ENCODE assay signal across 31 cellular contexts in the genomic region with DNA sequence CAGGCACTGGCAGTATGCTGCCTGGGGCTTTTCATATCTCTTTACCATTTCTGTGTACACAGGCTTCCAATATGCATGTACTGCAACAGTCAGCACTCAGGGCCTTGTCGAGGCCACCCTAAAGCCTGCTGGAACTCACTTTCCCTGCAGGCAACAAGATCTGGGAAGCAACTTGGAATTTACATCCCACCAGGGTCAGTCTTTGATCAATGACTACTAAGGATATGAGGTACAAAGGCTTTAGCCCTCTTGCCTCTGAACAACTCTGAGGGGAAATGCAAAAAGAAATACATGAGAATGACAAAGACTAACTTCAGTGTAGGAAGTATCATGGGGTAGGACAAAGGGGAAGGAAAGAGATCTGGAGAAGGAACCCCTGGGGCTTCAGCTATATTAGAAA.
DNase-seq lines count a peak whose midpoint lies in the region; FAIRE-seq and TF ChIP-seq lines count a peak whose summit lies in the region.
"Had no signal": no experiment of that assay in that cellular context is flagged by ENCODE, and none has a peak within 500 bp of the region (broad histone marks: within the 10 kb centered on the region; RNA-seq: fewer than 3 reads in every experiment).

No MANE protein-coding gene starts in this region.

- no peak for TF ChIP-seq RAD21 in H1 (IDR thresholded peaks at IDR 0.05 in 1 of 2, conservative IDR thresholded peaks at IDR 0.05 in 1 of 2; ENCODE audit: low read depth in 2 of 2, low read length in 2 of 2)

- no peak overlapping the region for H3K4me3 Mint-ChIP-seq in endothelial cell (ENCODE audit: unreplicated experiment)
- H3K4me3 Mint-ChIP-seq: B cell; CD14-positive monocyte; CD8-positive, alpha-beta memory T cell; HFFc6 had no signal

- H2BK20ac ChIP-seq in H1 (ENCODE audit: low read length), result no peak overlapping the region

- POLR2A ChIA-PET in H1 (lab: Charles Lee; ENCODE audit: partially characterized antibody), result no interaction called here

- H2AFZ ChIP-seq in H1 (ENCODE audit: low read length) (no peak overlapping the region), neuronal stem cell (ENCODE audit: low read length) (peak overlapping the region; percentile 32)
- H2AFZ ChIP-seq: PC-9 had no signal

- H3K4me3 ChIP-seq in HUES48 (ENCODE audit: low read depth, low read length) (no peak overlapping the region), H1 (ENCODE audit: extremely low read depth in 1 of 4, insufficient read depth in 2 of 4, low read depth in 3 of 4, low read length in 4 of 4) (no peak overlapping the region), iPS-18a (ENCODE audit: low read length) (peak overlapping the region; percentile 8), neuronal stem cell (ENCODE audit: low read length in 2 of 2) (no peak overlapping the region), BE2C (ENCODE audit: low read depth, low read length) (no peak overlapping the region)
- H3K4me3 ChIP-seq: HAP-1, PC-9, SJSA1 had no signal

- H3K9ac ChIP-seq in HUES48 (ENCODE audit: low read depth, low read length) (no peak overlapping the region), H1 (replicated peaks in 1 of 4; ENCODE audit: extremely low read depth in 1 of 4, low read depth in 3 of 4, low read length in 3 of 4) (no peak overlapping the region), iPS-18a (ENCODE audit: low read length) (no peak overlapping the region), neuronal stem cell (ENCODE audit: low read depth, low read length, poor library complexity) (no peak overlapping the region)

- no peak overlapping the region for H4K5ac ChIP-seq in H1 (ENCODE audit: insufficient read length, low read depth, low read length)

- H3K4ac ChIP-seq in H1 (replicated peaks; ENCODE audit: insufficient read length, low read depth, low read length) (no peak overlapping the region), neuronal stem cell (ENCODE audit: low read length) (no peak overlapping the region)

- peak overlapping the region; percentile 82 for H3K27ac ChIP-seq in HUES48 (ENCODE audit: low read depth, low read length)
- H3K27ac ChIP-seq in H1 (ENCODE audit: low read depth, low read length), result no peak overlapping the region
- no peak overlapping the region for H3K27ac ChIP-seq in iPS-18a (ENCODE audit: low read length)
- H3K27ac ChIP-seq in neuronal stem cell (replicated peaks; ENCODE audit: low read length), result no peak overlapping the region
- H3K27ac ChIP-seq: PC-9, SJSA1 had no signal

- WGBS in H1 (ENCODE audit: extremely low coverage in 1 of 2, insufficient coverage in 1 of 2, insufficient read length in 1 of 2, insufficient replicate concordance in 2 of 2, low coverage in 1 of 2, low lambda C conversion rate in 2 of 2, missing lambda C conversion rate in 1 of 2), 2 experiments, result 13% methylated on average over 1 of the region's 1 CpG; no CpG with 5 or more reads in 1 of the 2 experiments
- no CpG with 5 or more reads among the region's 1 CpG for WGBS in neuronal stem cell (ENCODE audit: extremely low coverage in 2 of 2, insufficient read length in 2 of 2, insufficient replicate concordance in 1 of 2), 2 donors

- no peaks in the 10 kb centered on the region for H3K79me1 ChIP-seq in H1 (ENCODE audit: low read depth, low read length)
- H3K79me1 ChIP-seq in neuronal stem cell (ENCODE audit: low read depth, low read length), result no peaks in the 10 kb centered on the region

- FAIRE-seq in H1 (lab: Jason Lieb, UNC), result peak; percentile 84
- FAIRE-seq: GM12891, HepG2 had no signal

- TF ChIP-seq CTCF in H1 (IDR thresholded peaks at IDR 0.05; ENCODE audit: control extremely low read depth in 1 of 3, insufficient read depth in 1 of 3, low read depth in 1 of 3, low read length in 3 of 3) (no peak), endothelial cell (IDR thresholded peaks at IDR 0.05; ENCODE audit: unreplicated experiment) (no peak), BE2C (IDR thresholded peaks at IDR 0.05; ENCODE audit: low read depth, low read length) (no peak)

- H3K36me3 ChIP-seq in HUES48 (ENCODE audit: control insufficient read depth, insufficient read depth, low read length) (no peaks in the 10 kb centered on the region), H1 (ENCODE audit: control insufficient read depth in 2 of 4, insufficient read depth in 4 of 4, low read length in 3 of 4) (no peaks in the 10 kb centered on the region), iPS-18a (ENCODE audit: control insufficient read depth, low read depth, low read length) (no peaks in the 10 kb centered on the region), neuronal stem cell (replicated peaks in 1 of 2; ENCODE audit: control insufficient read depth in 2 of 2, insufficient read depth in 2 of 2, low read length in 2 of 2) (no peaks in the 10 kb centered on the region), BE2C (no peaks in the 10 kb centered on the region)
- H3K36me3 ChIP-seq: HAP-1, SJSA1 had no signal

- H2BK12ac ChIP-seq in H1 (ENCODE audit: low read depth, low read length) (no peak overlapping the region), neuronal stem cell (ENCODE audit: low read length) (no peak overlapping the region)

- no peak for TF ChIP-seq EP300 in H1 (IDR thresholded peaks at IDR 0.05; ENCODE audit: borderline replicate concordance in 1 of 2, low read depth in 2 of 2, low read length in 2 of 2)

- H3K18ac ChIP-seq in H1 (ENCODE audit: extremely low read depth, low read length) (no peak overlapping the region), neuronal stem cell (ENCODE audit: low read length) (no peak overlapping the region)

- H3K23me2 ChIP-seq in H1 (ENCODE audit: low read depth, low read length), result no peaks in the 10 kb centered on the region

- H3K9me3 ChIP-seq in HUES48 (ENCODE audit: control insufficient read depth, insufficient read depth, low read length), result no peaks in the 10 kb centered on the region
- no peaks in the 10 kb centered on the region for H3K9me3 ChIP-seq in H1 (ENCODE audit: insufficient read depth in 2 of 2, low read depth in 1 of 2, low read length in 1 of 2)
- H3K9me3 ChIP-seq in iPS-18a (ENCODE audit: control insufficient read depth, low read depth, low read length), result no peaks in the 10 kb centered on the region
- H3K9me3 ChIP-seq in neuronal stem cell (replicated peaks in 1 of 2; ENCODE audit: control insufficient read depth in 2 of 2, insufficient read depth in 1 of 2, low read depth in 1 of 2, low read length in 2 of 2), result no peaks in the 10 kb centered on the region
- no peaks in the 10 kb centered on the region for H3K9me3 ChIP-seq in BE2C
- H3K9me3 ChIP-seq: HAP-1, SJSA1 had no signal

- H3K27me3 ChIP-seq in HUES48 (ENCODE audit: control insufficient read depth, insufficient read depth, low read length) (peaks cover 4% of the 10 kb centered on the region; the same call in 1 of the 2 replicates), H1 (replicated peaks in 1 of 4; ENCODE audit: control insufficient read depth in 3 of 4, extremely low read depth in 1 of 4, insufficient read depth in 3 of 4, low read length in 3 of 4) (no peaks in the 10 kb centered on the region), iPS-18a (ENCODE audit: control insufficient read depth, insufficient read depth, low read length) (peaks cover 8% of the 10 kb centered on the region), neuronal stem cell (ENCODE audit: control insufficient read depth in 3 of 3, insufficient read depth in 3 of 3, low read depth in 1 of 3, low read length in 3 of 3) (no peaks in the 10 kb centered on the region), BE2C (no peaks in the 10 kb centered on the region)
- H3K27me3 ChIP-seq: SJSA1 had no signal

- no peak for TF ChIP-seq POLR2A in H1 (IDR thresholded peaks at IDR 0.05; ENCODE audit: control extremely low read depth in 1 of 2, low read depth in 2 of 2, low read length in 2 of 2)

- H4K20me1 ChIP-seq in H1 (replicated peaks in 1 of 2; ENCODE audit: control insufficient read depth in 1 of 2, insufficient read depth in 2 of 2, low read length in 2 of 2), result no peaks in the 10 kb centered on the region

- DNase-seq in H1 (ENCODE audit: low read depth in 1 of 2, low spot score in 2 of 2) (peak in 1 of 2 experiments; percentile 15), neuronal stem cell (ENCODE audit: low spot score) (no peak), endothelial cell (ENCODE audit: low spot score) (no peak), T1000 (lab: John Stamatoyannopoulos, UW) (no peak), T-helper 9 cell (no peak), BE2C (no peak)
- DNase-seq: CD8-positive, alpha-beta memory T cell; DMS 273 treated with DMSO at 0.1 percent for 48 hours; DMS79; EL; GF-D8; HFFc6; Karpas-422; NCI-H1092 treated with DMSO at 0.1 percent for 48 hours; NCI-H1436 treated with DMSO at 0.1 percent for 48 hours; NCI-H187 treated with DMSO at 0.1 percent for 48 hours; NCI-H2171 treated with DMSO at 0.1 percent for 48 hours; NCI-H345; NCI-H524 treated with DMSO at 0.1 percent for 48 hours; NCI-H82; NK-92 treated with Interleukin-12 subunit alpha and Interleukin-12 subunit beta, amount 100 ng/mL, for 24 hours; PC-9; Right ventricle myocardium superior had no signal

- CTCF ChIA-PET in H1 (lab: Charles Lee; ENCODE audit: partially characterized antibody), result interaction anchor here (1.5 to 1.6 kb wide), 2 partner anchors 56 to 57 kb away, joined by 3 to 8 read pairs; no protein-coding TSS in a partner anchor

- H2BK15ac ChIP-seq in H1 (ENCODE audit: low read length) (no peak overlapping the region), neuronal stem cell (ENCODE audit: low read length) (no peak overlapping the region)

- H3K79me2 ChIP-seq in H1 (ENCODE audit: control insufficient read depth in 1 of 2, insufficient read depth in 2 of 2, low read length in 2 of 2), result no peaks in the 10 kb centered on the region

- H3K4me1 Mint-ChIP-seq in endothelial cell (ENCODE audit: unreplicated experiment), result peaks cover 3% of the 10 kb centered on the region
- H3K4me1 Mint-ChIP-seq: B cell; CD14-positive monocyte; CD8-positive, alpha-beta memory T cell had no signal

- H3K36me3 Mint-ChIP-seq in endothelial cell (ENCODE audit: low read depth, unreplicated experiment), result no peaks in the 10 kb centered on the region
- H3K36me3 Mint-ChIP-seq: CD14-positive monocyte; CD8-positive, alpha-beta memory T cell had no signal

- no peak overlapping the region for H4K8ac ChIP-seq in H1 (ENCODE audit: extremely low read depth, insufficient read depth, low read length)
- no peak overlapping the region for H4K8ac ChIP-seq in neuronal stem cell (ENCODE audit: low read depth, low read length)

- H3K56ac ChIP-seq in H1 (replicated peaks; ENCODE audit: insufficient read length, low read depth, low read length), result no peak overlapping the region

- peaks cover 13% of the 10 kb centered on the region for H3K4me1 ChIP-seq in HUES48 (ENCODE audit: control insufficient read depth, insufficient read depth, low read length)
- H3K4me1 ChIP-seq in H1 (replicated peaks in 1 of 4; ENCODE audit: control insufficient read depth in 3 of 4, insufficient read depth in 4 of 4, low read length in 3 of 4), result peaks cover 0 to 5% (median 2%) of the 10 kb centered on the region in 4 experiments; a peak in 3 of 7 replicates
- peaks cover 16% of the 10 kb centered on the region for H3K4me1 ChIP-seq in iPS-18a (ENCODE audit: control insufficient read depth, low read depth, low read length)
- no peaks in the 10 kb centered on the region for H3K4me1 ChIP-seq in neuronal stem cell (ENCODE audit: control insufficient read depth in 2 of 2, insufficient read depth in 1 of 2, low read depth in 1 of 2, low read length in 2 of 2)
- H3K4me1 ChIP-seq in BE2C, result no peaks in the 10 kb centered on the region; the same call in none of the 2 replicates
- H3K4me1 ChIP-seq: HAP-1, SJSA1 had no signal

- H3K27ac Mint-ChIP-seq in endothelial cell (ENCODE audit: unreplicated experiment), result no peak overlapping the region
- H3K27ac Mint-ChIP-seq: B cell; CD14-positive monocyte; CD8-positive, alpha-beta memory T cell; HFFc6 had no signal

- H4K91ac ChIP-seq in H1 (replicated peaks; ENCODE audit: insufficient read length, low read length), result no peak overlapping the region
- no peak overlapping the region for H4K91ac ChIP-seq in neuronal stem cell (ENCODE audit: low read depth, low read length, poor library complexity)

- H2BK5ac ChIP-seq in H1 (ENCODE audit: low read depth, low read length) (0 out of 2 replicates have a peak overlapping the region, but pooled peaks have one; percentile 20), neuronal stem cell (ENCODE audit: low read length) (no peak overlapping the region)

- no peaks in the 10 kb centered on the region for H3K9me3 Mint-ChIP-seq in endothelial cell (ENCODE audit: unreplicated experiment)
- H3K9me3 Mint-ChIP-seq: HFFc6 had no signal

- H2AK5ac ChIP-seq in H1 (ENCODE audit: low read depth, low read length) (no peak overlapping the region), neuronal stem cell (ENCODE audit: low read depth, low read length) (no peak overlapping the region)

- no peaks in the 10 kb centered on the region for H3K27me3 Mint-ChIP-seq in endothelial cell (ENCODE audit: unreplicated experiment)
- H3K27me3 Mint-ChIP-seq: B cell had no signal

- H2BK120ac ChIP-seq in H1 (replicated peaks; ENCODE audit: low read depth, low read length) (no peak overlapping the region), neuronal stem cell (ENCODE audit: low read depth, low read length) (no peak overlapping the region)

- no peak overlapping the region for H3K23ac ChIP-seq in H1 (ENCODE audit: insufficient read length)
- no peak overlapping the region for H3K23ac ChIP-seq in neuronal stem cell (ENCODE audit: low read depth, low read length, poor library complexity)

- H3K4me2 ChIP-seq in H1 (ENCODE audit: insufficient read depth in 1 of 2, low read depth in 2 of 2, low read length in 2 of 2), result peak overlapping the region; percentile 10 to 45; a peak in 2 of 4 replicates
- no peak overlapping the region for H3K4me2 ChIP-seq in neuronal stem cell (ENCODE audit: insufficient read depth, low read length, poor library complexity, severe bottlenecking)
- H3K4me2 ChIP-seq: PC-9 had no signal

- H3K14ac ChIP-seq in H1 (ENCODE audit: insufficient read length) (no peak overlapping the region), neuronal stem cell (ENCODE audit: low read length) (no peak overlapping the region)
